23 cellular contexts compared by ENCODE assay signal in the genomic region with DNA sequence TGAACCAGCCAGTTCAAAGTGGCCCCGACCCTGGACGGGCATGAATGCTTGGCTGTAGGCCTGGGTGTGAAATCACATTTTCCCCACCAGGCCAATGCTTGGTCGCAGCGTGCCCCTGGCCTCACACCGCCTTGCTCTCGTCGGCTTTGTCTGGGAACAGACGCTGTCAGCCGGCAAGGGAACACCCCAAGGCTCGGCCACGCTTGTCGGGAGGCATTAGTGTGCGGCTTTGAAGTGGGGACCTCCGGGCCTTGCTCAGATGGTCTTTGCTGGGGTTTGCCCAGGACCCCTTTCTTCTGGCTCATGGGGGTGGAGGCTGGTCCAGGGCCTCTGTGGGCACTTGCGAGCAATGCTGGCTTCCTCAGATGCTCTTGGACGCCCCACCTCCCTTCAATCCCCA.
"Had no signal": no experiment of that assay in that cellular context is flagged by ENCODE, and none has a peak within 500 bp of the region (broad histone marks: within the 10 kb centered on the region; RNA-seq: fewer than 3 reads in every experiment).

No MANE protein-coding gene starts in this region.

- H3K9me3 Mint-ChIP-seq: activated T-cell treated with anti-CD3 and anti-CD28 coated beads, Interleukin-2, amount 50 U/mL, for 4 hours; activated T-helper 2 cell treated with anti-CD3 and anti-CD28 coated beads, Interferon-gamma antibody, Interleukin-2, Interleukin-4, amounts not matched to agents 10 μg/mL and 5 μg/mL and 100 μg/mL, durations not matched to agents 14 hours and 24 hours and 36 hours; central memory CD8-positive, alpha-beta T cell; stimulated activated memory B cell treated with anti-CD40 and anti-IgM and Interleukin-4, amounts not matched to agents 10 μg/mL and 1 μg/mL and 100 μg/mL, for 72 hours; WTC11 had no signal

- H3K4me1 Mint-ChIP-seq: central memory CD8-positive, alpha-beta T cell; nephron; stimulated activated memory B cell treated with anti-CD40 and anti-IgM and Interleukin-4, amounts not matched to agents 10 μg/mL and 1 μg/mL and 100 μg/mL, for 72 hours had no signal

- H3K4me3 Mint-ChIP-seq: activated naive CD8-positive, alpha-beta T cell; activated T-cell treated with anti-CD3 and anti-CD28 coated beads, Interleukin-2, amount 50 U/mL, for 4 hours; central memory CD8-positive, alpha-beta T cell; nephron; stimulated activated memory B cell treated with anti-CD40 and anti-IgM and Interleukin-4, amounts not matched to agents 10 μg/mL and 1 μg/mL and 100 μg/mL, for 72 hours; WTC11 had no signal

- H3K36me3 Mint-ChIP-seq: activated naive CD8-positive, alpha-beta T cell; stimulated activated memory B cell treated with anti-CD40 and anti-IgM and Interleukin-4, amounts not matched to agents 10 μg/mL and 1 μg/mL and 100 μg/mL, for 72 hours; WTC11 had no signal

- H3K27ac Mint-ChIP-seq: activated naive CD8-positive, alpha-beta T cell; activated T-helper 2 cell treated with anti-CD3 and anti-CD28 coated beads, Interferon-gamma antibody, Interleukin-2, Interleukin-4, amounts not matched to agents 10 μg/mL and 5 μg/mL and 100 μg/mL, durations not matched to agents 14 hours and 24 hours and 36 hours; nephron; stimulated activated memory B cell treated with anti-CD40 and anti-IgM and Interleukin-4, amounts not matched to agents 10 μg/mL and 1 μg/mL and 100 μg/mL, for 72 hours; WTC11 had no signal

- H3K9me3 ChIP-seq: adrenal gland, colonic mucosa, heart left ventricle, left lung, pancreas, psoas muscle, SJSA1, transverse colon had no signal

- ATAC-seq: heart left ventricle; left lung; pancreas; psoas muscle; right cardiac atrium; stimulated activated memory B cell treated with anti-CD40 and anti-IgM and Interleukin-4, amounts not matched to agents 10 μg/mL and 1 μg/mL and 100 μg/mL, for 72 hours; WTC11 had no signal

- H3K4me3 ChIP-seq: adrenal gland, colonic mucosa, heart left ventricle, left lung, pancreas, psoas muscle, SJSA1, transverse colon had no signal

- H3K36me3 ChIP-seq: adrenal gland, colonic mucosa, heart left ventricle, left lung, pancreas, SJSA1, transverse colon had no signal

- H3K27ac ChIP-seq: adrenal gland, colonic mucosa, heart left ventricle, left lung, pancreas, psoas muscle, SJSA1, transverse colon had no signal

- H3K27me3 ChIP-seq: adrenal gland, colonic mucosa, pancreas had no signal

- DNase-seq: activated CD4-positive, alpha-beta T cell treated with anti-CD3 and anti-CD28 coated beads for 4 hours; activated CD4-positive, alpha-beta T cell treated with anti-CD3 and anti-CD28 coated beads, Interleukin-2, amount 50 U/mL, for 48 hours; activated naive CD4-positive, alpha-beta T cell; activated T-cell treated with anti-CD3 and anti-CD28 coated beads, Interleukin-2, amount 50 U/mL, for 4 hours; colonic mucosa; mammary epithelial cell; psoas muscle; right cardiac atrium; stimulated activated CD4-positive, alpha-beta T cell treated with anti-CD3 and anti-CD28 coated beads, Interleukin-1b, Interleukin-23, amount 100 ng/mL, for 48 hours; T-helper 1 cell; T1000; transverse colon had no signal

- H3K4me1 ChIP-seq: adrenal gland, colonic mucosa, heart left ventricle, left lung, pancreas, psoas muscle, SJSA1, transverse colon had no signal
